11 cellular contexts compared by ENCODE assay signal in the genomic region with DNA sequence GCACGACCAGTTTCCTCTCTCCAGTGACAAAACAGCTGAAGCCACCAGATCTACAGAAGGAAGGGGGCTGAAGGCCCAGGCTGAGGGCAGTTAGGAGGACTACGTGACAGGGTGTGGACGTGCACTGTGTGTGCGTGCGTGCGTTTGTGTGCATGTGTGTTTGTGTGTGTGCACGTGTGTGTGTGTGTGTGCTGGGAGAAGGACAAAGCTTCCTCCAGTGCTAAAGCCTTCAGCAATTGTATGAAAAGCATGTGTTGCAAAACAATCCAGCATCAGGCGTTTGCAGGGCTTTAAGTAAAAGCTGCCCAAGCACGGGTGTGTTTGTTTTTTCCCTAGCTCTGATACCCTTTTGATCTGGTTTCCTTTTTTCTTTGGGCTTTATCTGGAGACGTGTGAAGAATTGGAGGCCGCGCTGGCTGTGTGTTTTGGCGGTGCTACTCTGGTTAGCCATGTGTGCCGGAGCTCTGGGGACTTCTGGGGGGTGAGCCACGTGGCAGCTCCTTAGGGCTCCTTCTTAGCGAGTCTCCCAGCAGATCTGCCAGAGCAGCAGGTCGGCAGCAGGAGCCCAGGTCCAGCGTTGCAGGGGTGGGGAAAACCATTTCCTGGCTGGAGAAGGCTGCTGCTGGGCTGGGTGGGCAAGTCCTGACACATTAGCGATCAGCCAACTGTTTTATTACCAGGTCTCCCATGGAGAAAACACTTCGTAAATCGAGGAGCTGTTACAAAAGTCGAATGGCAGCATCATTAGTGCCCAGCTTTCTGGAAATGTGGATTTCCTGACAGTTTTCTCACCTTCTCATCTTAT.
DNase-seq lines count a peak whose midpoint lies in the region; TF ChIP-seq lines count a peak whose summit lies in the region.
"Had no signal": no experiment of that assay in that cellular context is flagged by ENCODE, and none has a peak within 500 bp of the region (broad histone marks: within the 10 kb centered on the region; RNA-seq: fewer than 3 reads in every experiment).

No MANE protein-coding gene starts in this region.

- H3K79me1 ChIP-seq in mesenchymal stem cell (replicated peaks; ENCODE audit: low read length, poor library complexity, severe bottlenecking): peaks cover 23% of the 10 kb centered on the region

- H3K27ac ChIP-seq in breast epithelium: peak overlapping the region; percentile 86
- H3K27ac ChIP-seq in mesenchymal stem cell (ENCODE audit: low read length, poor library complexity, severe bottlenecking): peak overlapping the region; percentile 96
- no peak overlapping the region for H3K27ac ChIP-seq in PC-9
- H3K27ac ChIP-seq: cardiac muscle cell had no signal

- peak overlapping the region; percentile 19 for H2BK5ac ChIP-seq in mesenchymal stem cell (ENCODE audit: low read depth, low read length, poor library complexity, severe bottlenecking)

- intact Hi-C loops in breast epithelium (cut with DNase I; ENCODE audit: low total_unique reads): no loop called here
- intact Hi-C loops in PC-9 (cut with micrococcal nuclease; ENCODE audit: unreplicated experiment): no loop called here

- TF ChIP-seq CTCF in AG10803 (conservative IDR thresholded peaks at IDR 0.05; ENCODE audit: low read length): no peak
- no peak for TF ChIP-seq CTCF in breast epithelium (IDR thresholded peaks at IDR 0.05)
- TF ChIP-seq CTCF in PC-9 (conservative IDR thresholded peaks at IDR 0.05): no peak

- peak overlapping the region in 1 of 2 experiments; percentile 91 for H3K14ac ChIP-seq in mesenchymal stem cell (ENCODE audit: low read length in 2 of 2)

- POLR2A ChIA-PET in PC-9 (lab: Charles Lee; ENCODE audit: unreplicated experiment): no interaction called here

- no peaks in the 10 kb centered on the region for H3K9me2 ChIP-seq in PC-9 (ENCODE audit: insufficient read depth)

- DNase-seq in AG10803 (ENCODE audit: low read depth) (peak; percentile 63), NCI-H1105 treated with DMSO at 0.1 percent for 48 hours (lab: John Stamatoyannopoulos, UW) (peak; percentile 84), breast epithelium (ENCODE audit: low spot score in 2 of 2) (no peak), mesenchymal stem cell (peak; percentile 46), NCI-H1930 (lab: John Stamatoyannopoulos, UW) (no peak), PC-9 (no peak)
- no peak for DNase-seq in activated CD4-positive, CD25-positive, alpha-beta regulatory T cell (lab: John Stamatoyannopoulos, UW)
- DNase-seq in effector CD4-positive, alpha-beta T cell: no peak
- DNase-seq: activated CD4-positive, alpha-beta T cell treated with anti-CD3 and anti-CD28 coated beads, Interleukin-2, amount 50 U/mL, for 1 hour; MG63 had no signal

- peak overlapping the region; percentile 85 for H3K9ac ChIP-seq in mesenchymal stem cell (ENCODE audit: low read length)

- H3K4me2 ChIP-seq in mesenchymal stem cell (ENCODE audit: low read length, poor library complexity, severe bottlenecking): peak overlapping the region; percentile 9
- no peak overlapping the region for H3K4me2 ChIP-seq in PC-9

- peak overlapping the region; percentile 93 to 95 for H3K18ac ChIP-seq in mesenchymal stem cell (ENCODE audit: low read depth in 1 of 2, low read length in 2 of 2)

- peak overlapping the region in 1 of 2 experiments; percentile 75 for H3K23ac ChIP-seq in mesenchymal stem cell (ENCODE audit: low read length in 2 of 2)

- no peak for TF ChIP-seq POLR2A in breast epithelium (IDR thresholded peaks at IDR 0.05)

- no TSS peak for BruUV-seq in PC-9 (replicated peaks; lab: Mats Ljungman, UMichigan)

- peaks cover 5 to 16% of the 10 kb centered on the region in 2 donors for H3K4me1 ChIP-seq in breast epithelium
- H3K4me1 ChIP-seq in mesenchymal stem cell (ENCODE audit: control insufficient read depth, insufficient read depth, low read depth, low read length): peaks cover 45% of the 10 kb centered on the region
- H3K4me1 ChIP-seq in PC-9 (replicated peaks; ENCODE audit: insufficient read depth): no peaks in the 10 kb centered on the region

- H3F3A ChIP-seq in PC-9 (ENCODE audit: insufficient read depth, low read depth): no peaks in the 10 kb centered on the region

- peak overlapping the region; percentile 95 for H4K8ac ChIP-seq in mesenchymal stem cell (ENCODE audit: low read length)

- no peak overlapping the region; the same call in 1 of the 2 replicates for H3K4me3 ChIP-seq in AG10803 (ENCODE audit: low read length)
- peak overlapping the region in 1 of 3 donors; percentile 22 for H3K4me3 ChIP-seq in breast epithelium
- H3K4me3 ChIP-seq in mesenchymal stem cell (ENCODE audit: insufficient read depth in 1 of 2, low read depth in 1 of 2, low read length in 2 of 2): peak overlapping the region in 1 of 2 experiments; percentile 39
- no peak overlapping the region for H3K4me3 ChIP-seq in PC-9
- H3K4me3 ChIP-seq: cardiac muscle cell, MG63 had no signal

- peaks cover 14% of the 10 kb centered on the region; the same call in 1 of the 2 replicates for H4K20me1 ChIP-seq in PC-9 (ENCODE audit: insufficient read depth)

- H2BK12ac ChIP-seq in mesenchymal stem cell (ENCODE audit: low read length in 2 of 2): peak overlapping the region; percentile 73 to 100

- peak overlapping the region; percentile 50 for H2BK120ac ChIP-seq in mesenchymal stem cell (ENCODE audit: low read depth, low read length)

- no peaks in the 10 kb centered on the region for H3K36me3 ChIP-seq in breast epithelium
- peaks cover 19 to 25% of the 10 kb centered on the region in 2 experiments for H3K36me3 ChIP-seq in mesenchymal stem cell (ENCODE audit: control insufficient read depth in 1 of 2, insufficient read depth in 2 of 2, low read depth in 1 of 2, low read length in 2 of 2)
- H3K36me3 ChIP-seq in PC-9 (ENCODE audit: low read depth): peaks cover 26% of the 10 kb centered on the region
- H3K36me3 ChIP-seq: cardiac muscle cell had no signal

- peak overlapping the region; percentile 59 to 74 for H3K4ac ChIP-seq in mesenchymal stem cell (ENCODE audit: low read depth in 1 of 2, low read length in 2 of 2)

- no peaks in the 10 kb centered on the region for H3K79me2 ChIP-seq in PC-9 (ENCODE audit: low read depth)

- no peaks in the 10 kb centered on the region for H3K27me3 ChIP-seq in breast epithelium
- no peaks in the 10 kb centered on the region for H3K27me3 ChIP-seq in mesenchymal stem cell (ENCODE audit: control insufficient read depth in 1 of 2, insufficient read depth in 1 of 2, low read length in 2 of 2)
- no peaks in the 10 kb centered on the region for H3K27me3 ChIP-seq in PC-9 (ENCODE audit: insufficient read depth, low read depth)
- H3K27me3 ChIP-seq: cardiac muscle cell, MG63 had no signal

- no peak overlapping the region for H2BK15ac ChIP-seq in mesenchymal stem cell (ENCODE audit: low read depth, poor library complexity, severe bottlenecking)

- CTCF ChIA-PET in PC-9 (lab: Charles Lee): no interaction called here

- WGBS in mesenchymal stem cell: 36% methylated on average over 21 of the region's 22 CpGs

- H4K91ac ChIP-seq in mesenchymal stem cell (ENCODE audit: low read length): peak overlapping the region; percentile 91

- H2AK5ac ChIP-seq in mesenchymal stem cell (ENCODE audit: low read length, severe bottlenecking): peak overlapping the region; percentile 83

- no peaks in the 10 kb centered on the region for H3K9me3 ChIP-seq in breast epithelium
- H3K9me3 ChIP-seq in mesenchymal stem cell (ENCODE audit: control insufficient read depth, low read length): no peaks in the 10 kb centered on the region
- H3K9me3 ChIP-seq in PC-9 (ENCODE audit: insufficient read depth, low read depth): no peaks in the 10 kb centered on the region
- H3K9me3 ChIP-seq: MG63 had no signal

- no peak overlapping the region for H2AFZ ChIP-seq in mesenchymal stem cell (ENCODE audit: low read depth, low read length)
- no peak overlapping the region for H2AFZ ChIP-seq in PC-9

Comparison
In these comparisons a context has a peak if more than half of its experiments do, and no peak if none do; other contexts are left out.
1. DNase-seq: peak in AG10803 (single experiment), NCI-H1105 treated with DMSO at 0.1 percent for 48 hours (single experiment) and mesenchymal stem cell (single experiment); none in breast epithelium (0 of 2), activated CD4-positive, CD25-positive, alpha-beta regulatory T cell (0 of 4), NCI-H1930 (0 of 2), effector CD4-positive, alpha-beta T cell (single experiment) and PC-9 (0 of 2).